14 cellular contexts compared by ENCODE assay signal in the genomic region with DNA sequence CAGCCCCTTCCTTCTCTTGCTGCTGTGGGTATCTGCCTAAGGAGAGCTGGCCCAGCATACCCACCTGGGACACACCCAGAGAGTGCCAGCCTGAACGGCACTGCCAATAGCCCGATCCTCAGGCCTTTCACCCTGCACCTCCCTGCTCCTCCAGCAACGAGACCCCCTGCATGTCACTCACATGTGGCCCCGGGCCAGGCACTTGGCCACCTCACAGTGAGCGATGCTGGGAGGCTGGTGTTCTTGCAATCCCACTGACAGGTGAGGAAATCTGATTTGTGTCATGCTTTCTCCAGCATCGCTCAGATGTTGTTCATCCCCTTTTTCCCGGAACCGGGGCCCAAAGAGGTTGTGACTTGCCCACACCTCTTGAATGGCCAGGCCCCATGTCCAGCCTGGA. TPM values are rescaled to one million over a fixed set of nuclear protein-coding genes. Genes with fewer than 3 reads are reported as not detected.
DNase-seq lines count a peak whose midpoint lies in the region; ATAC-seq and TF ChIP-seq lines count a peak whose summit lies in the region.
"Had no signal": no experiment of that assay in that cellular context is flagged by ENCODE, and none has a peak within 500 bp of the region (broad histone marks: within the 10 kb centered on the region; RNA-seq: fewer than 3 reads in every experiment).

No MANE protein-coding gene starts in this region.

- WGBS in esophagus, 2 donors = 53 to 59% methylated on average over 8 of the region's 8 CpGs
- WGBS in sigmoid colon, 2 donors = 49 to 82% methylated on average over 8 of the region's 8 CpGs

- peak overlapping the region; percentile 34 for H3K27ac ChIP-seq in angular gyrus (ENCODE audit: low read depth, low read length)
- peak overlapping the region; percentile 88 to 95 for H3K27ac ChIP-seq in esophagus (ENCODE audit: low read depth in 2 of 2, low read length in 1 of 2)
- peak overlapping the region; percentile 77 to 94 (median 86) for H3K27ac ChIP-seq in sigmoid colon
- H3K27ac ChIP-seq: cardiac muscle cell had no signal

- H3K4me1 ChIP-seq in esophagus (ENCODE audit: control insufficient read depth in 2 of 2, insufficient read depth in 2 of 2, low read length in 1 of 2) (peaks cover 15 to 55% of the 10 kb centered on the region in 2 donors), sigmoid colon (peaks cover 0 to 62% (median 57%) of the 10 kb centered on the region in 4 donors)

- H3K4me3 ChIP-seq in esophagus (ENCODE audit: low read depth in 1 of 2, low read length in 2 of 2) (no peak overlapping the region), sigmoid colon (no peak overlapping the region)
- H3K4me3 ChIP-seq: cardiac muscle cell had no signal

- no peaks in the 10 kb centered on the region for H3K27me3 Mint-ChIP-seq in Calu3 (ENCODE audit: unreplicated experiment)
- H3K27me3 Mint-ChIP-seq: activated naive CD8-positive, alpha-beta T cell treated with anti-CD3 and anti-CD28 coated beads for 36 hours; stimulated activated naive CD8-positive, alpha-beta T cell treated with anti-CD3 and anti-CD28 coated beads, Interleukin-15, amount 100 ng/mL, for 72 hours had no signal

- H3K9me3 ChIP-seq in esophagus (ENCODE audit: control insufficient read depth in 2 of 2, insufficient read depth in 1 of 2, low read depth in 1 of 2, low read length in 1 of 2) (no peaks in the 10 kb centered on the region), sigmoid colon (no peaks in the 10 kb centered on the region)

- DNase-seq in Calu3 (no peak), sigmoid colon (no peak), mucosa of gallbladder (ENCODE audit: low spot score) (no peak), kidney glomerular epithelial cell (lab: John Stamatoyannopoulos, UW) (no peak)
- DNase-seq: activated CD4-positive, alpha-beta memory T cell treated with anti-CD3 and anti-CD28 coated beads, Interleukin-2, amount 10 ng/mL, durations not matched to agents 7 days and 5 days; activated naive CD8-positive, alpha-beta T cell treated with anti-CD3 and anti-CD28 coated beads for 36 hours; activated T-cell treated with anti-CD3 and anti-CD28 coated beads, Interleukin-2, amount 50 U/mL, for 72 hours; stimulated activated naive CD8-positive, alpha-beta T cell treated with anti-CD3 and anti-CD28 coated beads, Interleukin-15, amount 100 ng/mL, for 72 hours had no signal

- peak overlapping the region; percentile 87 for H3K27ac Mint-ChIP-seq in Calu3 (ENCODE audit: unreplicated experiment)
- H3K27ac Mint-ChIP-seq: activated CD4-positive, alpha-beta memory T cell treated with anti-CD3 and anti-CD28 coated beads, Interleukin-2, amount 10 ng/mL, durations not matched to agents 7 days and 5 days; activated naive CD8-positive, alpha-beta T cell treated with anti-CD3 and anti-CD28 coated beads for 36 hours; activated T-cell treated with anti-CD3 and anti-CD28 coated beads, Interleukin-2, amount 50 U/mL, for 72 hours had no signal

- ATAC-seq in HG03280 (IDR thresholded peaks at IDR 0.05; ENCODE audit: unreplicated experiment) (no peak), SK-N-SH treated with all-trans-retinoic acid at 6 μM for 48 hours (no peak)
- ATAC-seq: stimulated activated naive CD8-positive, alpha-beta T cell treated with anti-CD3 and anti-CD28 coated beads, Interleukin-15, amount 100 ng/mL, for 72 hours had no signal

- H3K36me3 ChIP-seq in esophagus (ENCODE audit: control insufficient read depth in 2 of 2, insufficient read depth in 2 of 2, low read length in 1 of 2) = peaks cover 0 to 4% of the 10 kb centered on the region in 2 donors
- H3K36me3 ChIP-seq in sigmoid colon = no peaks in the 10 kb centered on the region
- H3K36me3 ChIP-seq: cardiac muscle cell had no signal

- no peak for TF ChIP-seq CTCF in Calu3 (IDR thresholded peaks at IDR 0.05; ENCODE audit: unreplicated experiment)
- TF ChIP-seq CTCF in sigmoid colon (IDR thresholded peaks at IDR 0.05) = no peak

- H3K4me3 Mint-ChIP-seq in Calu3 (ENCODE audit: low read depth, unreplicated experiment) = peak overlapping the region; percentile 48
- H3K4me3 Mint-ChIP-seq: activated CD4-positive, alpha-beta memory T cell treated with anti-CD3 and anti-CD28 coated beads, Interleukin-2, amount 10 ng/mL, durations not matched to agents 7 days and 5 days; activated naive CD8-positive, alpha-beta T cell treated with anti-CD3 and anti-CD28 coated beads for 36 hours; activated T-cell treated with anti-CD3 and anti-CD28 coated beads, Interleukin-2, amount 50 U/mL, for 72 hours; nephron; stimulated activated naive CD8-positive, alpha-beta T cell treated with anti-CD3 and anti-CD28 coated beads, Interleukin-15, amount 100 ng/mL, for 72 hours had no signal

- no peak for TF ChIP-seq POLR2A in sigmoid colon (IDR thresholded peaks at IDR 0.05)

- no peak for TF ChIP-seq EP300 in sigmoid colon (IDR thresholded peaks at IDR 0.05)

- no TSS peak for BruUV-seq in Calu3 (replicated peaks; lab: Mats Ljungman, UMichigan)

- CTCF ChIA-PET in Calu3 (lab: Charles Lee) = interaction anchor here (0.8 to 1.5 kb wide), 5 partner anchors 12 to 132 kb away, joined by 3 to 12 read pairs (median 4); no protein-coding TSS in a partner anchor

- H3K9me3 Mint-ChIP-seq in Calu3 (ENCODE audit: low read depth, unreplicated experiment) = no peaks in the 10 kb centered on the region
- H3K9me3 Mint-ChIP-seq: activated CD4-positive, alpha-beta memory T cell treated with anti-CD3 and anti-CD28 coated beads, Interleukin-2, amount 10 ng/mL, durations not matched to agents 7 days and 5 days; activated naive CD8-positive, alpha-beta T cell treated with anti-CD3 and anti-CD28 coated beads for 36 hours; activated T-cell treated with anti-CD3 and anti-CD28 coated beads, Interleukin-2, amount 50 U/mL, for 72 hours; nephron; stimulated activated naive CD8-positive, alpha-beta T cell treated with anti-CD3 and anti-CD28 coated beads, Interleukin-15, amount 100 ng/mL, for 72 hours had no signal

- H3K27me3 ChIP-seq in esophagus (ENCODE audit: control insufficient read depth in 1 of 2, insufficient read depth in 2 of 2, low read length in 2 of 2) (no peaks in the 10 kb centered on the region), sigmoid colon (no peaks in the 10 kb centered on the region)
- H3K27me3 ChIP-seq: cardiac muscle cell had no signal

- H3K36me3 Mint-ChIP-seq in Calu3 (ENCODE audit: insufficient read depth, unreplicated experiment) = peaks cover 16% of the 10 kb centered on the region
- H3K36me3 Mint-ChIP-seq: activated naive CD8-positive, alpha-beta T cell treated with anti-CD3 and anti-CD28 coated beads for 36 hours had no signal

- intact Hi-C loops in Calu3 (cut with micrococcal nuclease; ENCODE audit: unreplicated experiment) (no loop called here), sigmoid colon (cut with DNase I) (loop anchor here (2.0 kb wide), 1 partner anchor 20 kb away; a partner anchor contains a TSS)

- peaks cover 46% of the 10 kb centered on the region for H3K4me1 Mint-ChIP-seq in Calu3 (ENCODE audit: low read depth, unreplicated experiment)

TF ChIP-seq in SK-N-SH treated with all-trans-retinoic acid at 6 μM for 48 hours, 23 proteins besides CTCF, POLR2A, EP300 and RAD21:
- TF ChIP-seq OSR1 (CRISPR knock-in tag; IDR thresholded peaks at IDR 0.05) (no peak), BACH2 (CRISPR knock-in tag; IDR thresholded peaks at IDR 0.05; ENCODE audit: borderline replicate concordance) (no peak)
- TF ChIP-seq, protein P1, sequence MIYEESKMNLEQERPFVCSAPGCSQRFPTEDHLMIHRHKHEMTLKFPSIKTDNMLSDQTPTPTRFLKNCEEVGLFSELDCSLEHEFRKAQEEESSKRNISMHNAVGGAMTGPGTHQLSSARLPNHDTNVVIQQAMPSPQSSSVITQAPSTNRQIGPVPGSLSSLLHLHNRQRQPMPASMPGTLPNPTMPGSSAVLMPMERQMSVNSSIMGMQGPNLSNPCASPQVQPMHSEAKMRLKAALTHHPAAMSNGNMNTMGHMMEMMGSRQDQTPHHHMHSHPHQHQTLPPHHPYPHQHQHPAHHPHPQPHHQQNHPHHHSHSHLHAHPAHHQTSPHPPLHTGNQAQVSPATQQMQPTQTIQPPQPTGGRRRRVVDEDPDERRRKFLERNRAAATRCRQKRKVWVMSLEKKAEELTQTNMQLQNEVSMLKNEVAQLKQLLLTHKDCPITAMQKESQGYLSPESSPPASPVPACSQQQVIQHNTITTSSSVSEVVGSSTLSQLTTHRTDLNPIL (CRISPR knock-in tag; IDR thresholded peaks at IDR 0.05; ENCODE audit: low read depth) = no peak
TF ChIP-seq in SK-N-SH treated with all-trans-retinoic acid at 6 μM for 48 hours: peak in this region for 0.

RNA-seq across cellular contexts. Expression of a gene that starts 20.5 kb away (rescaled TPM):
- total RNA-seq in Calu3 (2022) (7.5 and 9.0 TPM in 2 replicates), sigmoid colon (1 to 10 TPM; 1.8 to 4.2 (median 2.0) TPM), mucosa of gallbladder (10.6 TPM)
- polyA plus RNA-seq in esophagus (1 to 10 TPM; 1.7 to 5.0 TPM), sigmoid colon (1 to 10 TPM; 1.8 to 6.2 (median 2.4) TPM)

RNA-seq across cellular contexts. Expression of a gene that starts 51.7 kb away (rescaled TPM):
- 91.4 and 139 TPM in 2 replicates for total RNA-seq in Calu3 (2022)
- 1 to 10 TPM in 1 of 2 donors, under 1 TPM in 1; 0.18 to 1.3 TPM for polyA plus RNA-seq in esophagus
- under 1 TPM; under 0.01 to 0.83 (median 0.60) TPM for total RNA-seq in sigmoid colon
- 1 to 10 TPM in 2 of 3 donors, under 1 TPM in 1; 0.46 to 6.4 (median 1.8) TPM for polyA plus RNA-seq in sigmoid colon
- 320 TPM for total RNA-seq in mucosa of gallbladder

Comparison
In these comparisons a context has a peak if more than half of its experiments do, and no peak if none do; other contexts are left out.
1. H3K27ac ChIP-seq: peak in every context shown above with its lines; median percentile 92 in esophagus; 86 in sigmoid colon; 34 in angular gyrus.
2. RNA of a gene that starts 51.7 kb away (total RNA-seq): 320 TPM in mucosa of gallbladder (single experiment) and 91.4 to 139 TPM in Calu3; under 0.01 to 0.83 TPM in sigmoid colon; every median in the first group is over 10 times any median in the second.